In genomic region chr3:11660242-11660641, GRCh38 we compare ENCODE assay signal across 13 cellular contexts. TPM values are rescaled to one million over a fixed set of nuclear protein-coding genes. Genes with fewer than 3 reads are reported as not detected.
A peak's percentile ranks its signal among the peaks of the same experiment; 100 is the strongest.
DNase-seq lines count a peak whose midpoint lies in the region; ATAC-seq, FAIRE-seq and TF ChIP-seq lines count a peak whose summit lies in the region.
"Had no signal": no experiment of that assay in that cellular context is flagged by ENCODE, and none has a peak within 500 bp of the region (broad histone marks: within the 10 kb centered on the region; RNA-seq: fewer than 3 reads in every experiment).

No MANE protein-coding gene starts in this region.

- H3K4me1 Mint-ChIP-seq in chondrocyte (ENCODE audit: low read depth), result peaks cover 64% of the 10 kb centered on the region
- H3K4me1 Mint-ChIP-seq in activated CD8-positive, alpha-beta memory T cell treated with anti-CD3 and anti-CD28 coated beads, Interleukin-2, amount 10 ng/mL, durations not matched to agents 7 days and 5 days, result peaks cover 11% of the 10 kb centered on the region

- BruUV-seq in PC-3 (replicated peaks; lab: Mats Ljungman, UMichigan), result no TSS peak

- H3K27ac ChIP-seq in pancreas (peak overlapping the region; percentile 1 to 53 (median 40)), PC-3 (ENCODE audit: low read length) (no peak overlapping the region)
- H3K27ac ChIP-seq: SK-N-MC had no signal

- H3K79me2 ChIP-seq in PC-3 (ENCODE audit: low read length), result peaks cover 13% of the 10 kb centered on the region; the same call in 1 of the 2 replicates

- H3K9me3 ChIP-seq in pancreas, result no peaks in the 10 kb centered on the region
- H3K9me3 ChIP-seq in PC-3 (ENCODE audit: low read length), result no peaks in the 10 kb centered on the region

- DNase-seq in COLO668 (lab: John Stamatoyannopoulos, UW; ENCODE audit: unreplicated experiment) (peak; percentile 32), NCI-H2227 (lab: John Stamatoyannopoulos, UW; ENCODE audit: unreplicated experiment) (peak; percentile 17), chondrocyte (ENCODE audit: low spot score) (no peak), pancreas (peak in 4 of 6 donors; percentile 55 to 83 (median 72)), dedifferentiated amniotic fluid mesenchymal stem cell (ENCODE audit: extremely low spot score) (no peak), PC-3 (no peak)
- no peak for DNase-seq in activated CD8-positive, alpha-beta memory T cell treated with anti-CD3 and anti-CD28 coated beads, Interleukin-2, amount 10 ng/mL, durations not matched to agents 7 days and 5 days
- DNase-seq: DMS 273 treated with DMSO at 0.1 percent for 48 hours, Karpas-422, NCI-H1436 treated with DMSO at 0.1 percent for 48 hours, T-cell had no signal

- ATAC-seq in pancreas (peak; percentile 88 to 91 (median 90)), PC-3 (no peak)
- ATAC-seq in activated CD8-positive, alpha-beta memory T cell treated with anti-CD3 and anti-CD28 coated beads, Interleukin-2, amount 10 ng/mL, durations not matched to agents 7 days and 5 days, result no peak
- ATAC-seq: T-cell had no signal

- H3K9me3 Mint-ChIP-seq in chondrocyte (ENCODE audit: low read depth), result peaks cover 5% of the 10 kb centered on the region
- no peaks in the 10 kb centered on the region for H3K9me3 Mint-ChIP-seq in activated CD8-positive, alpha-beta memory T cell treated with anti-CD3 and anti-CD28 coated beads, Interleukin-2, amount 10 ng/mL, durations not matched to agents 7 days and 5 days (ENCODE audit: low read depth)

- WGBS in pancreas, 2 donors, result 22 to 23% methylated on average over 3 of the region's 3 CpGs

- H3K9ac ChIP-seq in PC-3 (ENCODE audit: low read length), result no peak overlapping the region

- no peak for FAIRE-seq in pancreas (lab: Jason Lieb, UNC)
- FAIRE-seq: H54 had no signal

- no peaks in the 10 kb centered on the region for H3F3A ChIP-seq in PC-3 (ENCODE audit: low read length, unreplicated experiment)

- H3K4me1 ChIP-seq in pancreas, result peaks cover 13 to 31% (median 18%) of the 10 kb centered on the region in 3 donors
- peaks cover 14% of the 10 kb centered on the region; the same call in 1 of the 2 replicates for H3K4me1 ChIP-seq in PC-3 (ENCODE audit: insufficient read depth, low read length)

- no peak overlapping the region for H2AFZ ChIP-seq in PC-3 (ENCODE audit: low read length)

- POLR2A ChIA-PET in PC-3 (lab: Charles Lee; ENCODE audit: unreplicated experiment), result interaction anchor here (0.6 kb wide), 1 partner anchor 110 kb away, joined by 4 read pairs; no protein-coding TSS in a partner anchor

- no peaks in the 10 kb centered on the region for H3K9me2 ChIP-seq in PC-3 (replicated peaks; ENCODE audit: low read length)

- no peak overlapping the region for H3K4me3 ChIP-seq in pancreas
- H3K4me3 ChIP-seq in PC-3 (ENCODE audit: low read length), result no peak overlapping the region
- H3K4me3 ChIP-seq: SK-N-MC had no signal

- no peak overlapping the region for H3K4me2 ChIP-seq in PC-3 (ENCODE audit: low read length)

- no peak overlapping the region for H3K4me3 Mint-ChIP-seq in chondrocyte (ENCODE audit: unreplicated experiment)
- no peak overlapping the region for H3K4me3 Mint-ChIP-seq in activated CD8-positive, alpha-beta memory T cell treated with anti-CD3 and anti-CD28 coated beads, Interleukin-2, amount 10 ng/mL, durations not matched to agents 7 days and 5 days
- H3K4me3 Mint-ChIP-seq: T-cell had no signal

- intact Hi-C loops in pancreas (cut with DNase I), result loop anchor here in 1 of 3 donors (10.0 kb wide), 1 partner anchor 55 kb away; no protein-coding TSS in a partner anchor
- intact Hi-C loops in PC-3 (cut with micrococcal nuclease), result loop anchor here (5.0 kb wide), 1 partner anchor 177 kb away; no protein-coding TSS in a partner anchor

- H3K36me3 Mint-ChIP-seq in chondrocyte (ENCODE audit: low read depth), result no peaks in the 10 kb centered on the region
- peaks cover 2% of the 10 kb centered on the region for H3K36me3 Mint-ChIP-seq in activated CD8-positive, alpha-beta memory T cell treated with anti-CD3 and anti-CD28 coated beads, Interleukin-2, amount 10 ng/mL, durations not matched to agents 7 days and 5 days

- H3K36me3 ChIP-seq in pancreas, result no peaks in the 10 kb centered on the region
- H3K36me3 ChIP-seq in PC-3 (ENCODE audit: low read depth, low read length), result no peaks in the 10 kb centered on the region

- H3K27ac Mint-ChIP-seq in chondrocyte (ENCODE audit: unreplicated experiment), result peak overlapping the region; percentile 39
- no peak overlapping the region for H3K27ac Mint-ChIP-seq in activated CD8-positive, alpha-beta memory T cell treated with anti-CD3 and anti-CD28 coated beads, Interleukin-2, amount 10 ng/mL, durations not matched to agents 7 days and 5 days
- H3K27ac Mint-ChIP-seq: T-cell had no signal

- CTCF ChIA-PET in PC-3 (lab: Charles Lee), result interaction anchor here (0.6 kb wide), 1 partner anchor 32 kb away, joined by 3 read pairs; no protein-coding TSS in a partner anchor
- CTCF ChIA-PET in activated CD8-positive, alpha-beta memory T cell treated with anti-CD3 and anti-CD28 coated beads, Interleukin-2, amount 10 ng/mL, durations not matched to agents 7 days and 5 days (lab: Charles Lee), result interaction anchor here (1.1 kb wide), 1 partner anchor 281 kb away, joined by 4 read pairs; no protein-coding TSS in a partner anchor

- H3K27me3 ChIP-seq in pancreas (no peaks in the 10 kb centered on the region), PC-3 (ENCODE audit: low read length) (no peaks in the 10 kb centered on the region)

- no peaks in the 10 kb centered on the region for H3K27me3 Mint-ChIP-seq in chondrocyte (ENCODE audit: low read depth)
- H3K27me3 Mint-ChIP-seq in activated CD8-positive, alpha-beta memory T cell treated with anti-CD3 and anti-CD28 coated beads, Interleukin-2, amount 10 ng/mL, durations not matched to agents 7 days and 5 days, result no peaks in the 10 kb centered on the region
- H3K27me3 Mint-ChIP-seq: T-cell had no signal

- TF ChIP-seq CTCF in chondrocyte (IDR thresholded peaks at IDR 0.05) (no peak), pancreas (IDR thresholded peaks at IDR 0.05) (no peak), PC-3 (conservative IDR thresholded peaks at IDR 0.05; ENCODE audit: low read depth, low read length) (no peak)

- no peaks in the 10 kb centered on the region for H4K20me1 ChIP-seq in PC-3 (ENCODE audit: low read length)

RNA-seq across cellular contexts. Expression of gene VGLL4, which starts 16.5 kb away (rescaled TPM):
- total RNA-seq in chondrocyte, result 102 to 141 TPM (median 141 TPM) in 3 replicates
- total RNA-seq in pancreas, result 10 to 100 TPM; 17.3 to 47.8 (median 21.5) TPM
- polyA plus RNA-seq in pancreas, result 10 to 100 TPM; 20.9 to 31.9 TPM
- total RNA-seq in PC-3 (2014; rRNA removed), result 40.5 and 46.3 TPM in 2 replicates
- total RNA-seq in activated CD8-positive, alpha-beta memory T cell treated with anti-CD3 and anti-CD28 coated beads, Interleukin-2, amount 10 ng/mL, durations not matched to agents 7 days and 5 days, result 10 to 100 TPM; 45.3 to 53.2 TPM

Comparison
In these comparisons a context has a peak if more than half of its experiments do, and no peak if none do; other contexts are left out.
1. DNase-seq: peak in COLO668 (single experiment), NCI-H2227 (single experiment) and pancreas (4 of 6); none in chondrocyte (single experiment), dedifferentiated amniotic fluid mesenchymal stem cell (single experiment), PC-3 (single experiment) and activated CD8-positive, alpha-beta memory T cell treated with anti-CD3 and anti-CD28 coated beads, Interleukin-2, amount 10 ng/mL, durations not matched to agents 7 days and 5 days (single experiment).
2. ATAC-seq: peak in pancreas (4 of 4); none in PC-3 (single experiment) and activated CD8-positive, alpha-beta memory T cell treated with anti-CD3 and anti-CD28 coated beads, Interleukin-2, amount 10 ng/mL, durations not matched to agents 7 days and 5 days (single experiment).